Comparison of ENCODE assay signal across 8 cellular contexts in genomic region chr15:53586815-53587214, GRCh38.
A peak's percentile ranks its signal among the peaks of the same experiment; 100 is the strongest.
DNase-seq lines count a peak whose midpoint lies in the region; ATAC-seq and TF ChIP-seq lines count a peak whose summit lies in the region.

No MANE protein-coding gene starts in this region.

- H3K4me3 ChIP-seq in NB4 (ENCODE audit: low read depth, low read length), result no peak overlapping the region

- peak; percentile 84 for TF ChIP-seq CTCF in NB4 (IDR thresholded peaks at IDR 0.05; ENCODE audit: low read depth, low read length)

- TF ChIP-seq POLR2A in NB4 (IDR thresholded peaks at IDR 0.05; ENCODE audit: extremely low read depth, insufficient read length), result no peak

- intact Hi-C loops in posterior vena cava (cut with DNase I), result no loop called here

- peak; percentile 71 for ATAC-seq in GM21367 (IDR thresholded peaks at IDR 0.05; ENCODE audit: unreplicated experiment)

- peak; percentile 40 for DNase-seq in DMS 273 (lab: John Stamatoyannopoulos, UW; ENCODE audit: unreplicated experiment)
- DNase-seq in DMS 273 treated with DMSO at 0.1 percent for 48 hours (lab: John Stamatoyannopoulos, UW), result no peak
- peak; percentile 56 for DNase-seq in NB4 (ENCODE audit: low read depth)
- peak; percentile 36 for DNase-seq in cerebellar cortex (ENCODE audit: low spot score)
- peak; percentile 73 for DNase-seq in posterior vena cava (ENCODE audit: low spot score)
- no peak for DNase-seq in DMS79 treated with DMSO at 0.1 percent for 48 hours (lab: John Stamatoyannopoulos, UW)
- DNase-seq in NCI-H774 (lab: John Stamatoyannopoulos, UW), result no peak

Comparison
In these comparisons a context has a peak if more than half of its experiments do, and no peak if none do; other contexts are left out.
1. DNase-seq: peak in DMS 273 (single experiment), NB4 (single experiment), cerebellar cortex (single experiment) and posterior vena cava (single experiment); none in DMS 273 treated with DMSO at 0.1 percent for 48 hours (single experiment), DMS79 treated with DMSO at 0.1 percent for 48 hours (single experiment) and NCI-H774 (single experiment).